Comparison of ENCODE assay signal across 8 cellular contexts in genomic region chr1:101237229-101237837, GRCh38. TPM values are rescaled to one million over a fixed set of nuclear protein-coding genes. Genes with fewer than 3 reads are reported as not detected.
DNase-seq lines count a peak whose midpoint lies in the region; ATAC-seq, FAIRE-seq and TF ChIP-seq lines count a peak whose summit lies in the region.

No MANE protein-coding gene starts in this region.

- no peaks in the 10 kb centered on the region for H3K9me2 ChIP-seq in Karpas-422 (replicated peaks; ENCODE audit: insufficient read depth, low read length)

- H3K27ac ChIP-seq in HUES6 (ENCODE audit: low read depth, low read length) = no peak overlapping the region
- H3K27ac ChIP-seq in gastroesophageal sphincter = peak overlapping the region; percentile 14 to 84 (median 80)
- peak overlapping the region; percentile 20 for H3K27ac ChIP-seq in rectal smooth muscle tissue (ENCODE audit: low read depth, low read length)
- no peak overlapping the region for H3K27ac ChIP-seq in Karpas-422 (ENCODE audit: low read length)

- H2AFZ ChIP-seq in Karpas-422 (ENCODE audit: low read length) = no peak overlapping the region

- no peak for TF ChIP-seq EP300 in gastroesophageal sphincter (IDR thresholded peaks at IDR 0.05)

- H3K9me3 ChIP-seq in HUES6 (ENCODE audit: control insufficient read depth, insufficient read depth, low read depth, low read length) = no peaks in the 10 kb centered on the region
- H3K9me3 ChIP-seq in gastroesophageal sphincter = no peaks in the 10 kb centered on the region
- no peaks in the 10 kb centered on the region for H3K9me3 ChIP-seq in Karpas-422 (ENCODE audit: low read length)

- no peak for TF ChIP-seq CTCF in gastroesophageal sphincter (IDR thresholded peaks at IDR 0.05)
- no peak for TF ChIP-seq CTCF in D721Med (IDR thresholded peaks at IDR 0.05; ENCODE audit: insufficient read depth, missing control alignments)

- peak; percentile 73 for DNase-seq in DMS53 (lab: John Stamatoyannopoulos, UW)
- DNase-seq in activated effector memory CD4-positive, alpha-beta T cell treated with anti-CD3 and anti-CD28 coated beads, Interleukin-2, amount 50 U/mL, for 16 hours = peak; percentile 63
- DNase-seq in D721Med (ENCODE audit: insufficient read length, low spot score) = no peak
- no peak for DNase-seq in Karpas-422
- DNase-seq in NCI-H146 (lab: John Stamatoyannopoulos, UW) = no peak

- H3K36me3 ChIP-seq in HUES6 (ENCODE audit: control insufficient read depth, insufficient read depth, low read length) (peaks cover 5% of the 10 kb centered on the region; the same call in 1 of the 2 replicates), gastroesophageal sphincter (peaks cover 0 to 20% of the 10 kb centered on the region in 2 donors), rectal smooth muscle tissue (ENCODE audit: control insufficient read depth, insufficient read depth, low read length) (no peaks in the 10 kb centered on the region), Karpas-422 (ENCODE audit: insufficient read depth, low read length) (no peaks in the 10 kb centered on the region)

- TF ChIP-seq POLR2A in gastroesophageal sphincter (IDR thresholded peaks at IDR 0.05) = no peak

- no peak overlapping the region for H3K4me2 ChIP-seq in Karpas-422 (ENCODE audit: low read depth, low read length, poor library complexity, severe bottlenecking)

- H3K79me2 ChIP-seq in Karpas-422 (ENCODE audit: low read length) = no peaks in the 10 kb centered on the region

- 0 to 1% methylated on average over 11 to 12 of the region's 12 CpGs for WGBS in gastroesophageal sphincter (ENCODE audit: low coverage in 1 of 2), 2 donors

- ATAC-seq in gastroesophageal sphincter = no peak

- H3K27me3 ChIP-seq in HUES6 (ENCODE audit: control insufficient read depth, insufficient read depth, low read length) (peaks cover 45% of the 10 kb centered on the region), gastroesophageal sphincter (no peaks in the 10 kb centered on the region), rectal smooth muscle tissue (ENCODE audit: control insufficient read depth, insufficient read depth, low read length) (peaks cover 12% of the 10 kb centered on the region), Karpas-422 (ENCODE audit: low read length) (no peaks in the 10 kb centered on the region)

- FAIRE-seq in D721Med (lab: Jason Lieb, UNC) = no peak

- H3K4me3 ChIP-seq in HUES6 (ENCODE audit: low read depth, low read length) (peak overlapping the region; percentile 76), gastroesophageal sphincter (peak overlapping the region; percentile 52 to 70), rectal smooth muscle tissue (ENCODE audit: low read length) (peak overlapping the region; percentile 69), Karpas-422 (ENCODE audit: low read length) (no peak overlapping the region)

- H3K9ac ChIP-seq in HUES6 (ENCODE audit: low read length) (peak overlapping the region; percentile 54), rectal smooth muscle tissue (ENCODE audit: low read length) (peak overlapping the region; percentile 7), Karpas-422 (ENCODE audit: low read length) (no peak overlapping the region)

- H4K20me1 ChIP-seq in Karpas-422 (ENCODE audit: insufficient read depth, low read depth, low read length) = 0 out of 2 replicates have a peak, but pooled peaks cover 6% of the 10 kb centered on the region

- H3K4me1 ChIP-seq in HUES6 (ENCODE audit: control insufficient read depth, insufficient read depth, low read length) = peaks cover 11% of the 10 kb centered on the region
- peaks cover 0 to 24% (median 4%) of the 10 kb centered on the region in 3 donors for H3K4me1 ChIP-seq in gastroesophageal sphincter
- peaks cover 3% of the 10 kb centered on the region for H3K4me1 ChIP-seq in rectal smooth muscle tissue (ENCODE audit: control insufficient read depth, insufficient read depth, low read length)
- H3K4me1 ChIP-seq in Karpas-422 (ENCODE audit: low read length) = peaks cover 32% of the 10 kb centered on the region

RNA-seq across cellular contexts. Expression of gene S1PR1, which starts 0.5 kb away (rescaled TPM):
- 10 to 100 TPM; 13.9 to 73.6 (median 47.8) TPM for total RNA-seq in gastroesophageal sphincter
- not detected in 2 replicates for total RNA-seq in Karpas-422 (2014; rRNA removed; shearing (Covaris generic); ENCODE audit: low replicate concordance)

Comparison
In these comparisons a context has a peak if more than half of its experiments do, and no peak if none do; other contexts are left out.
1. DNase-seq: peak in DMS53 (single experiment) and activated effector memory CD4-positive, alpha-beta T cell treated with anti-CD3 and anti-CD28 coated beads, Interleukin-2, amount 50 U/mL, for 16 hours (single experiment); none in D721Med (single experiment), Karpas-422 (single experiment) and NCI-H146 (single experiment).
2. H3K27ac ChIP-seq: peak in gastroesophageal sphincter (4 of 4) and rectal smooth muscle tissue (single experiment); none in HUES6 (single experiment) and Karpas-422 (single experiment).
3. RNA of gene S1PR1, which starts 0.5 kb away (total RNA-seq): 13.9 to 73.6 TPM in gastroesophageal sphincter; not detected in Karpas-422; every median in the first group is over 10 times any median in the second.